ENCODE assay signal across 1 cellular context in genomic region chr18:14086459-14087231, GRCh38.
TF ChIP-seq lines count a peak whose summit lies in the region.

No MANE protein-coding gene starts in this region.

TF ChIP-seq in liver, 16 proteins besides CTCF, POLR2A, EP300 and RAD21 (continued from another document):
- TF ChIP-seq REST (IDR thresholded peaks at IDR 0.05) (no peak), ATF3 (IDR thresholded peaks at IDR 0.05) (no peak), FOXA1 (IDR thresholded peaks at IDR 0.05) (no peak), ZBTB33 (IDR thresholded peaks at IDR 0.05) (no peak)
TF ChIP-seq in liver: peak in this region for 0.
